25 cellular contexts compared by ENCODE assay signal in the genomic region with DNA sequence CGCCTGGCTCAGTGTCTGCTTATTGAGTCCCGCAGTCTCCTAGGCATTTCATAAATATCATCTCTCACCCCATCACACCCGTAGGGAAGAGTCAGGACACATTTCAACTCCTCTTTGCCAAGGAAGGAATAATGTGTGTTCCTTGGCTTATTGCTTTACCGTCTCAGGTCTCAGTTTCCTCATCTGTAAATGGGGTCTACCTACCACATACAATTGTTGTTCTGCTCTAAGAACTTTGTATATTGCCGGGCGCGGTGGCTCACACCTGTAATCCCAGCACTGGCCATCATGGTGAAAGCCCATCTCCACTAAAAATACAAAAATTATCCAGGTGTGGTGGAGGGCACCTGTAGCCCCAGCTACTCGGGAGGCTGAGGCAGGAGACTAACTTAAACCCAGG. TPM values are rescaled to one million over a fixed set of nuclear protein-coding genes. Genes with fewer than 3 reads are reported as not detected.
"Had no signal": no experiment of that assay in that cellular context is flagged by ENCODE, and none has a peak within 500 bp of the region (broad histone marks: within the 10 kb centered on the region; RNA-seq: fewer than 3 reads in every experiment).

No MANE protein-coding gene starts in this region.

- H3K36me3 Mint-ChIP-seq: naive B cell had no signal

- H3K4me1 ChIP-seq: transverse colon had no signal

- H3K27me3 ChIP-seq: heart left ventricle, pancreas, sigmoid colon, stomach, transverse colon had no signal

- H3K36me3 ChIP-seq: heart left ventricle, pancreas, sigmoid colon, stomach, transverse colon had no signal

- H3K4me3 ChIP-seq: coronary artery, heart left ventricle, lung, pancreas, sigmoid colon, skin epidermis, stomach, transverse colon had no signal

- FAIRE-seq: islet of Langerhans, pancreas had no signal

- H3K27ac ChIP-seq: sigmoid colon, transverse colon had no signal

- H3K9me3 Mint-ChIP-seq: naive B cell, nephron had no signal

- DNase-seq: central memory CD4-positive, alpha-beta T cell; effector CD8-positive, alpha-beta T cell; foreskin melanocyte; hippocampal formation; kidney glomerular epithelial cell; mesendoderm; naive B cell; occipital lobe; sigmoid colon; stimulated activated CD4-positive, alpha-beta T cell treated with anti-CD3 and anti-CD28 coated beads, Interleukin-2, amount 100 ng/mL, for 24 hours; stimulated activated CD4-positive, alpha-beta T cell treated with anti-CD3 and anti-CD28 coated beads, Interleukin-4, amount 100 ng/mL, for 4 hours; stimulated activated naive CD4-positive, alpha-beta T cell; transverse colon had no signal

- H3K4me1 Mint-ChIP-seq: naive B cell, nephron had no signal

- H3K27me3 Mint-ChIP-seq: naive B cell had no signal

- H3K4me3 Mint-ChIP-seq: nephron had no signal

- H3K9me3 ChIP-seq: heart left ventricle, pancreas, sigmoid colon, stomach, transverse colon had no signal

RNA-seq across cellular contexts. Expression of gene THRSP, which starts 3.1 kb away (rescaled TPM):
- total RNA-seq: chondrocyte, dermis microvascular lymphatic vessel endothelial cell, glomerular endothelial cell, lung, occipital lobe, pulmonary artery endothelial cell, transverse colon had no signal
